In the genomic region with DNA sequence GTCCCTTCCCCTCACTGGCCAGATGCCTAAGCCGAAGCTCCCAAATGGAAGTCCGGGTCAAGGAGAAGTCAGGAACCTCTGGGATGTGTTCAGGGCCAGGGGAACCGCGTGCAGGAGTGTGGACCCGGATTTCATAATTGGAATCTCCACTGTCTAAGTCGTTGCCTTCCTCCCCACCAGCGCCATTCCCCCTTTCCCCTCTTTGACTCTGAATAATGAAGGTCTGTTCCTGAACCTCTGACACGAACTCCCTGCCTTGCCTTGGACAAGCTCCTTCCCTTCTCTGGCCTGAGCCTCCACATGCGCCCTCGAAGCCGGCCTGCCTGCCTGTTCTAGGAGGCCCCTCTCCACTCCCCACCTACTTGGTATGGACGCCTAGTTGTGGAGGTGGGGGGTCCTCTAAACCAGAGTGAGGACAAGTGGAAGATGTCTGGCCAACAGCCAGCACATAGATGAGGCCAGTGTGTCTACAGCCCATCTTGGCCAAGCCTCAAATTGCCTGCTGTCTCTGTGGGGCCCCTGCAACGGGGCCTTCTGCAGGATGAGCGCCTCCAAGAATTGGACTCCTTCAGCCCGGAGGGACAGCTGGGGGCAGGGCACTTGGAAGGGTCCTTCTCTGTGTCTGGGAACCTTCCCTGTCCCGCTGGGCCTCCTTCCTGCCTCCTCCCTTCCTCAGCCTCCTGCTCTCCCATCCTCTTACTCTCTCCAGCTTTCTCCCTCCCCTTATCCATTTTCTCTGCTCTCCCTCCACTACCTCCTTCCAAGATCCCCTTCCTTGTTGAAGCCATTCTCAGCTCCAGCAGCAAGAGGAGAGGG, we compare ENCODE assay signal across 12 cellular contexts. TPM values are rescaled to one million over a fixed set of nuclear protein-coding genes. Genes with fewer than 3 reads are reported as not detected.
DNase-seq lines count a peak whose midpoint lies in the region; ATAC-seq and TF ChIP-seq lines count a peak whose summit lies in the region.
"Had no signal": no experiment of that assay in that cellular context is flagged by ENCODE, and none has a peak within 500 bp of the region (broad histone marks: within the 10 kb centered on the region; RNA-seq: fewer than 3 reads in every experiment).

No MANE protein-coding gene starts in this region.

- CTCF ChIA-PET in WTC11 (lab: Charles Lee): interaction anchor here (1.0 to 2.9 kb wide), 5 partner anchors 38 to 272 kb away, joined by 3 to 23 read pairs (median 4); no protein-coding TSS in a partner anchor

- peak; percentile 48 for DNase-seq in GM23338 (ENCODE audit: low spot score)
- DNase-seq in WTC11 (ENCODE audit: low spot score): no peak
- no peak for DNase-seq in immature natural killer cell
- no peak for DNase-seq in retinal pigment epithelial cell (ENCODE audit: low read depth)
- DNase-seq in AG20443 (ENCODE audit: low spot score): no peak
- DNase-seq in stimulated activated CD4-positive, alpha-beta T cell treated with anti-CD3 and anti-CD28 coated beads, Interleukin-4, amount 100 ng/mL, for 24 hours: no peak
- no peak for DNase-seq in Ammon's horn (ENCODE audit: low spot score)
- DNase-seq: NCI-H2171; stimulated activated CD4-positive, alpha-beta T cell treated with anti-CD3 and anti-CD28 coated beads, Interleukin-4, amount 100 ng/mL, for 4 hours had no signal

- H3K27me3 Mint-ChIP-seq in GM23338 (ENCODE audit: insufficient read depth, low read depth, poor library complexity) (peaks cover 56% of the 10 kb centered on the region), WTC11 (ENCODE audit: low read depth) (peaks cover 42% of the 10 kb centered on the region), immature natural killer cell (ENCODE audit: low read depth in 3 of 3) (peaks cover 11 to 17% (median 16%) of the 10 kb centered on the region in 3 donors)

- H3K4me3 ChIP-seq in GM23338 (peak overlapping the region; percentile 87), retinal pigment epithelial cell (ENCODE audit: low read length) (peak overlapping the region; percentile 57)
- H3K4me3 ChIP-seq: SJSA1 had no signal

- H2AFZ ChIP-seq in GM23338: peak overlapping the region; percentile 91

- H3F3A ChIP-seq in GM23338 (replicated peaks; ENCODE audit: low read depth): 0 out of 2 replicates have a peak, but pooled peaks cover 9% of the 10 kb centered on the region

- peak overlapping the region; percentile 100 for H3K4me2 ChIP-seq in GM23338

- peaks cover 80% of the 10 kb centered on the region for H3K27me3 ChIP-seq in GM23338 (ENCODE audit: insufficient read depth)

- H3K4me1 Mint-ChIP-seq in GM23338: peaks cover 66% of the 10 kb centered on the region
- peaks cover 71% of the 10 kb centered on the region for H3K4me1 Mint-ChIP-seq in WTC11
- H3K4me1 Mint-ChIP-seq in immature natural killer cell: peaks cover 6 to 18% of the 10 kb centered on the region in 2 donors

- H3K4me3 Mint-ChIP-seq in GM23338 (peak overlapping the region; percentile 89), WTC11 (peak overlapping the region; percentile 87), immature natural killer cell (peak overlapping the region; percentile 10 to 67 (median 32))

- H3K4me1 ChIP-seq in GM23338 (ENCODE audit: insufficient read depth): peaks cover 51% of the 10 kb centered on the region

- no peak for ATAC-seq in GM23338
- ATAC-seq in WTC11: peak; percentile 2; the same call in 1 of the 2 replicates
- no peak for ATAC-seq in activated CD4-positive, CD25-positive, alpha-beta regulatory T cell treated with anti-CD3 and anti-CD28 coated beads, Interleukin-2, amount 50 U/mL, for 24 hours

- no peaks in the 10 kb centered on the region for H3K36me3 ChIP-seq in GM23338 (ENCODE audit: insufficient read depth)
- H3K36me3 ChIP-seq: SJSA1 had no signal

- H3K27ac Mint-ChIP-seq in GM23338 (peak overlapping the region; percentile 10; the same call in 1 of the 2 replicates), WTC11 (peak overlapping the region; percentile 45; the same call in 1 of the 2 replicates), immature natural killer cell (no peak overlapping the region)
- H3K27ac Mint-ChIP-seq: IgD-negative memory B cell had no signal

- H3K9me3 Mint-ChIP-seq in GM23338: no peaks in the 10 kb centered on the region; the same call in 2 of the 3 replicates
- no peaks in the 10 kb centered on the region for H3K9me3 Mint-ChIP-seq in WTC11
- H3K9me3 Mint-ChIP-seq in immature natural killer cell: peaks cover 0 to 4% (median 0%) of the 10 kb centered on the region in 6 donors
- H3K9me3 Mint-ChIP-seq: IgD-negative memory B cell had no signal

- H3K36me3 Mint-ChIP-seq in GM23338 (ENCODE audit: low read depth) (peaks cover 21% of the 10 kb centered on the region), WTC11 (peaks cover 16% of the 10 kb centered on the region), immature natural killer cell (no peaks in the 10 kb centered on the region)
- H3K36me3 Mint-ChIP-seq: IgD-negative memory B cell had no signal

- H3K79me2 ChIP-seq in GM23338 (replicated peaks; ENCODE audit: insufficient read depth): peaks cover 9% of the 10 kb centered on the region; the same call in 1 of the 2 replicates

- H3K9me2 ChIP-seq in GM23338 (ENCODE audit: insufficient read depth): no peaks in the 10 kb centered on the region

- no peak for TF ChIP-seq CTCF in GM23338 (conservative IDR thresholded peaks at IDR 0.05; ENCODE audit: low read depth in 2 of 2)
- TF ChIP-seq CTCF in WTC11 (IDR thresholded peaks at IDR 0.05): no peak
- no peak for TF ChIP-seq CTCF in retinal pigment epithelial cell (conservative IDR thresholded peaks at IDR 0.05; ENCODE audit: low read depth, low read length)

- H3K27ac ChIP-seq in GM23338 (ENCODE audit: low read depth): no peak overlapping the region
- H3K27ac ChIP-seq: SJSA1 had no signal

- POLR2A ChIA-PET in WTC11 (lab: Charles Lee): interaction anchor here (0.6 to 0.8 kb wide), 2 partner anchors 12 to 17 kb away, joined by 3 to 8 read pairs; no protein-coding TSS in a partner anchor

- H4K20me1 ChIP-seq in GM23338 (replicated peaks; ENCODE audit: insufficient read depth): no peaks in the 10 kb centered on the region; the same call in 1 of the 2 replicates

TF ChIP-seq in GM23338, 12 proteins besides CTCF, POLR2A, EP300 and RAD21:
- TF ChIP-seq, protein P1, sequence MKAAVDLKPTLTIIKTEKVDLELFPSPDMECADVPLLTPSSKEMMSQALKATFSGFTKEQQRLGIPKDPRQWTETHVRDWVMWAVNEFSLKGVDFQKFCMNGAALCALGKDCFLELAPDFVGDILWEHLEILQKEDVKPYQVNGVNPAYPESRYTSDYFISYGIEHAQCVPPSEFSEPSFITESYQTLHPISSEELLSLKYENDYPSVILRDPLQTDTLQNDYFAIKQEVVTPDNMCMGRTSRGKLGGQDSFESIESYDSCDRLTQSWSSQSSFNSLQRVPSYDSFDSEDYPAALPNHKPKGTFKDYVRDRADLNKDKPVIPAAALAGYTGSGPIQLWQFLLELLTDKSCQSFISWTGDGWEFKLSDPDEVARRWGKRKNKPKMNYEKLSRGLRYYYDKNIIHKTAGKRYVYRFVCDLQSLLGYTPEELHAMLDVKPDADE (IDR thresholded peaks at IDR 0.05): peak; percentile 33; the same call in 1 of the 2 replicates
- TF ChIP-seq ZNF331 (CRISPR knock-in tag; IDR thresholded peaks at IDR 0.05; ENCODE audit: low read depth): no peak

TF ChIP-seq in WTC11, 78 proteins besides CTCF, POLR2A, EP300 and RAD21:
- no peak for TF ChIP-seq NFYB (CRISPR knock-in tag; conservative IDR thresholded peaks at IDR 0.05; ENCODE audit: low read depth)
- 0 out of 2 replicates have a peak, but pooled peaks have one; percentile 16 for TF ChIP-seq ZNF121 (CRISPR knock-in tag; IDR thresholded peaks at IDR 0.05)
- TF ChIP-seq NFATC4 (CRISPR knock-in tag; IDR thresholded peaks at IDR 0.05): no peak
- TF ChIP-seq ATF1 (CRISPR knock-in tag; IDR thresholded peaks at IDR 0.05): no peak
- TF ChIP-seq, protein P2, sequence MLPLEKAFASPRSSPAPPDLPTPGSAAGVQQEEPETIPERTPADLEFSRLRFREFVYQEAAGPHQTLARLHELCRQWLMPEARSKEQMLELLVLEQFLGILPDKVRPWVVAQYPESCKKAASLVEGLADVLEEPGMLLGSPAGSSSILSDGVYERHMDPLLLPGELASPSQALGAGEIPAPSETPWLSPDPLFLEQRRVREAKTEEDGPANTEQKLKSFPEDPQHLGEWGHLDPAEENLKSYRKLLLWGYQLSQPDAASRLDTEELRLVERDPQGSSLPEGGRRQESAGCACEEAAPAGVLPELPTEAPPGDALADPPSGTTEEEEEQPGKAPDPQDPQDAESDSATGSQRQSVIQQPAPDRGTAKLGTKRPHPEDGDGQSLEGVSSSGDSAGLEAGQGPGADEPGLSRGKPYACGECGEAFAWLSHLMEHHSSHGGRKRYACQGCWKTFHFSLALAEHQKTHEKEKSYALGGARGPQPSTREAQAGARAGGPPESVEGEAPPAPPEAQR (CRISPR knock-in tag; IDR thresholded peaks at IDR 0.05): no peak
- no peak for TF ChIP-seq ZNF423 (CRISPR knock-in tag; IDR thresholded peaks at IDR 0.05)

RNA-seq across cellular contexts. Expression of a gene that starts 1.5 kb away (rescaled TPM):
- total RNA-seq in GM23338 (2014; rRNA removed; shearing (Covaris generic)): 41.5 and 51.4 TPM in 2 replicates
- polyA plus RNA-seq in GM23338 (2016; fragmentation: Nextera tagmentation; extraction: Ambion mirVana) (2.8 and 3.4 TPM in 2 replicates), immature natural killer cell (not detected)
- total RNA-seq in WTC11 (2021): 63.2 to 86.2 TPM (median 74.6 TPM) in 3 replicates
- total RNA-seq: SJSA1 had no signal
- polyA plus RNA-seq: IgD-negative memory B cell had no signal

Comparison
In these comparisons a context has a peak if more than half of its experiments do, and no peak if none do; other contexts are left out.
1. H3K27ac Mint-ChIP-seq: peak in GM23338 (single experiment) and WTC11 (single experiment); none in immature natural killer cell (0 of 6).
2. H3K4me3 Mint-ChIP-seq: peak in every context shown above with its lines; median percentile 89 in GM23338; 87 in WTC11; 32 in immature natural killer cell.